In genomic region chrX:154082396-154083133, GRCh38 we compare ENCODE assay signal across 9 cellular contexts. TPM values are rescaled to one million over a fixed set of nuclear protein-coding genes. Genes with fewer than 3 reads are reported as not detected.
DNase-seq lines count a peak whose midpoint lies in the region; FAIRE-seq and TF ChIP-seq lines count a peak whose summit lies in the region.
"Had no signal": no experiment of that assay in that cellular context is flagged by ENCODE, and none has a peak within 500 bp of the region (broad histone marks: within the 10 kb centered on the region; RNA-seq: fewer than 3 reads in every experiment).

No MANE protein-coding gene starts in this region.

- no peak overlapping the region for H3K4me3 Mint-ChIP-seq in activated CD4-positive, alpha-beta T cell treated with anti-CD3 and anti-CD28 coated beads, Interleukin-2, amount 10 ng/mL, durations not matched to agents 7 days and 5 days
- no peak overlapping the region for H3K4me3 Mint-ChIP-seq in activated CD4-positive, alpha-beta memory T cell treated with anti-CD3 and anti-CD28 coated beads, Interleukin-2, amount 10 ng/mL, durations not matched to agents 7 days and 5 days

- intact Hi-C loops in stomach (cut with DNase I; ENCODE audit: low total_unique reads) = no loop called here

- no peak for TF ChIP-seq POLR2A in stomach (IDR thresholded peaks at IDR 0.05)

- DNase-seq in activated CD4-positive, alpha-beta T cell treated with anti-CD3 and anti-CD28 coated beads, Interleukin-2, amount 10 ng/mL, durations not matched to agents 7 days and 5 days = no peak
- DNase-seq in activated CD4-positive, alpha-beta T cell treated with anti-CD3 and anti-CD28 coated beads, Interleukin-2, amount 50 U/mL, for 48 hours = no peak
- DNase-seq in activated CD4-positive, alpha-beta memory T cell treated with anti-CD3 and anti-CD28 coated beads, Interleukin-2, amount 10 ng/mL, durations not matched to agents 7 days and 5 days = no peak
- DNase-seq in foreskin fibroblast = peak; percentile 57 to 80
- no peak for DNase-seq in stomach
- no peak for DNase-seq in COLO829 (ENCODE audit: low spot score)
- DNase-seq in effector CD8-positive, alpha-beta T cell (lab: John Stamatoyannopoulos, UW) = no peak
- DNase-seq in RCC 7860 (ENCODE audit: low spot score) = no peak

- TF ChIP-seq CTCF in foreskin fibroblast (IDR thresholded peaks at IDR 0.05; ENCODE audit: low read depth, low read length) (no peak), stomach (IDR thresholded peaks at IDR 0.05) (no peak)

- H3K4me3 ChIP-seq in foreskin fibroblast (ENCODE audit: low read depth in 1 of 2, low read length in 2 of 2) (no peak overlapping the region), stomach (no peak overlapping the region)

- H3K36me3 Mint-ChIP-seq in activated CD4-positive, alpha-beta T cell treated with anti-CD3 and anti-CD28 coated beads, Interleukin-2, amount 10 ng/mL, durations not matched to agents 7 days and 5 days (ENCODE audit: low read depth) = peaks cover 31% of the 10 kb centered on the region
- H3K36me3 Mint-ChIP-seq in activated CD4-positive, alpha-beta memory T cell treated with anti-CD3 and anti-CD28 coated beads, Interleukin-2, amount 10 ng/mL, durations not matched to agents 7 days and 5 days (ENCODE audit: low read depth) = peaks cover 27% of the 10 kb centered on the region

- no peaks in the 10 kb centered on the region for H3K9me3 Mint-ChIP-seq in activated CD4-positive, alpha-beta T cell treated with anti-CD3 and anti-CD28 coated beads, Interleukin-2, amount 10 ng/mL, durations not matched to agents 7 days and 5 days
- no peaks in the 10 kb centered on the region for H3K9me3 Mint-ChIP-seq in activated CD4-positive, alpha-beta memory T cell treated with anti-CD3 and anti-CD28 coated beads, Interleukin-2, amount 10 ng/mL, durations not matched to agents 7 days and 5 days

- H3K9me3 ChIP-seq in stomach = no peaks in the 10 kb centered on the region

- CTCF ChIA-PET in activated CD4-positive, alpha-beta T cell treated with anti-CD3 and anti-CD28 coated beads, Interleukin-2, amount 10 ng/mL, durations not matched to agents 7 days and 5 days (lab: Charles Lee) = no interaction called here
- CTCF ChIA-PET in activated CD4-positive, alpha-beta memory T cell treated with anti-CD3 and anti-CD28 coated beads, Interleukin-2, amount 10 ng/mL, durations not matched to agents 7 days and 5 days (lab: Charles Lee) = interaction anchor here (1.0 kb wide), 1 partner anchor 10 kb away, joined by 3 read pairs; no protein-coding TSS in a partner anchor

- no peak for TF ChIP-seq EP300 in stomach (IDR thresholded peaks at IDR 0.05)

- no peaks in the 10 kb centered on the region for H3K36me3 ChIP-seq in stomach

- H3K27me3 Mint-ChIP-seq in activated CD4-positive, alpha-beta T cell treated with anti-CD3 and anti-CD28 coated beads, Interleukin-2, amount 10 ng/mL, durations not matched to agents 7 days and 5 days = no peaks in the 10 kb centered on the region
- H3K27me3 Mint-ChIP-seq in activated CD4-positive, alpha-beta memory T cell treated with anti-CD3 and anti-CD28 coated beads, Interleukin-2, amount 10 ng/mL, durations not matched to agents 7 days and 5 days = no peaks in the 10 kb centered on the region

- peak overlapping the region; percentile 69 for H3K27ac Mint-ChIP-seq in activated CD4-positive, alpha-beta T cell treated with anti-CD3 and anti-CD28 coated beads, Interleukin-2, amount 10 ng/mL, durations not matched to agents 7 days and 5 days
- peak overlapping the region; percentile 64 for H3K27ac Mint-ChIP-seq in activated CD4-positive, alpha-beta memory T cell treated with anti-CD3 and anti-CD28 coated beads, Interleukin-2, amount 10 ng/mL, durations not matched to agents 7 days and 5 days

- peak overlapping the region in 4 of 5 donors; percentile 10 to 67 (median 60) for H3K27ac ChIP-seq in stomach
- H3K27ac ChIP-seq: C4-2B had no signal

- FAIRE-seq in RCC 7860 (lab: Jason Lieb, UNC) = no peak

- peaks cover 12 to 46% (median 17%) of the 10 kb centered on the region in 4 donors for H3K4me1 ChIP-seq in stomach

- POLR2A ChIA-PET in activated CD4-positive, alpha-beta T cell treated with anti-CD3 and anti-CD28 coated beads, Interleukin-2, amount 10 ng/mL, durations not matched to agents 7 days and 5 days (lab: Charles Lee) = no interaction called here
- POLR2A ChIA-PET in activated CD4-positive, alpha-beta memory T cell treated with anti-CD3 and anti-CD28 coated beads, Interleukin-2, amount 10 ng/mL, durations not matched to agents 7 days and 5 days (lab: Charles Lee) = interaction anchor here (1.7 kb wide), 1 partner anchor 12 kb away, joined by 6 read pairs; no protein-coding TSS in a partner anchor

- H3K4me1 Mint-ChIP-seq in activated CD4-positive, alpha-beta T cell treated with anti-CD3 and anti-CD28 coated beads, Interleukin-2, amount 10 ng/mL, durations not matched to agents 7 days and 5 days = peaks cover 28% of the 10 kb centered on the region
- H3K4me1 Mint-ChIP-seq in activated CD4-positive, alpha-beta memory T cell treated with anti-CD3 and anti-CD28 coated beads, Interleukin-2, amount 10 ng/mL, durations not matched to agents 7 days and 5 days = peaks cover 30% of the 10 kb centered on the region

- no peaks in the 10 kb centered on the region for H3K27me3 ChIP-seq in stomach

- WGBS in stomach, 5 donors = 31 to 70% (median 45%) methylated on average over 11 to 12 of the region's 12 CpGs

RNA-seq across cellular contexts. Expression of gene MECP2, which starts 15.0 kb away (rescaled TPM):
- total RNA-seq in activated CD4-positive, alpha-beta T cell treated with anti-CD3 and anti-CD28 coated beads, Interleukin-2, amount 10 ng/mL, durations not matched to agents 7 days and 5 days = 10 to 100 TPM; 64.2 to 72.4 TPM
- total RNA-seq in activated CD4-positive, alpha-beta memory T cell treated with anti-CD3 and anti-CD28 coated beads, Interleukin-2, amount 10 ng/mL, durations not matched to agents 7 days and 5 days = 10 to 100 TPM; 80.7 to 83.0 TPM
- total RNA-seq in stomach = 10 to 100 TPM; 14.5 to 47.9 (median 23.5) TPM
- 10 to 100 TPM; 10.7 to 14.7 (median 11.0) TPM for polyA plus RNA-seq in stomach

Comparison
In these comparisons a context has a peak if more than half of its experiments do, and no peak if none do; other contexts are left out.
1. DNase-seq: peak in foreskin fibroblast (2 of 2); none in activated CD4-positive, alpha-beta T cell treated with anti-CD3 and anti-CD28 coated beads, Interleukin-2, amount 10 ng/mL, durations not matched to agents 7 days and 5 days (single experiment), activated CD4-positive, alpha-beta T cell treated with anti-CD3 and anti-CD28 coated beads, Interleukin-2, amount 50 U/mL, for 48 hours (0 of 2), activated CD4-positive, alpha-beta memory T cell treated with anti-CD3 and anti-CD28 coated beads, Interleukin-2, amount 10 ng/mL, durations not matched to agents 7 days and 5 days (single experiment), stomach (single experiment), COLO829 (single experiment), effector CD8-positive, alpha-beta T cell (single experiment) and RCC 7860 (single experiment).